11 cellular contexts compared by ENCODE assay signal in genomic region chr7:112937651-112938390, GRCh38.
DNase-seq lines count a peak whose midpoint lies in the region; ATAC-seq and TF ChIP-seq lines count a peak whose summit lies in the region.
"Had no signal": no experiment of that assay in that cellular context is flagged by ENCODE, and none has a peak within 500 bp of the region (broad histone marks: within the 10 kb centered on the region; RNA-seq: fewer than 3 reads in every experiment).

No MANE protein-coding gene starts in this region.

- BruUV-seq in PC-3 (replicated peaks; lab: Mats Ljungman, UMichigan), result no TSS peak

- H2AFZ ChIP-seq in PC-3 (ENCODE audit: low read length), result peak overlapping the region; percentile 91; the same call in 1 of the 2 replicates

- no peaks in the 10 kb centered on the region for H3K27me3 ChIP-seq in PC-3 (ENCODE audit: low read length)
- no peaks in the 10 kb centered on the region for H3K27me3 ChIP-seq in rectal smooth muscle tissue (ENCODE audit: control insufficient read depth, insufficient read depth, low read length)

- no peak for TF ChIP-seq CTCF in PC-3 (conservative IDR thresholded peaks at IDR 0.05; ENCODE audit: low read depth, low read length)

- no peak overlapping the region for H3K27ac ChIP-seq in PC-3 (ENCODE audit: low read length)
- H3K27ac ChIP-seq in rectal smooth muscle tissue (ENCODE audit: low read depth, low read length), result no peak overlapping the region
- H3K27ac ChIP-seq: 22Rv1 had no signal

- DNase-seq in NOMO-1 treated with DMSO at 0.1 percent for 48 hours (lab: John Stamatoyannopoulos, UW; ENCODE audit: unreplicated experiment) (peak; percentile 0), NOMO-1 treated with dmso at 0.1 percent for 144 hours (lab: John Stamatoyannopoulos, UW; ENCODE audit: unreplicated experiment) (no peak), PC-3 (no peak), erythroblast (lab: John Stamatoyannopoulos, UW) (peak; percentile 13 to 15)
- no peak for DNase-seq in activated effector memory CD4-positive, alpha-beta T cell treated with Interleukin-2 at 50 U/mL for 16 hours
- DNase-seq: activated effector memory CD4-positive, alpha-beta T cell treated with anti-CD3 and anti-CD28 coated beads, Interleukin-2, amount 50 U/mL, for 16 hours; RPMI8226 had no signal

- peaks cover 14% of the 10 kb centered on the region; the same call in 1 of the 2 replicates for H3K79me2 ChIP-seq in PC-3 (ENCODE audit: low read length)

- no peak overlapping the region for H3K9ac ChIP-seq in PC-3 (ENCODE audit: low read length)
- H3K9ac ChIP-seq in rectal smooth muscle tissue (ENCODE audit: low read length), result no peak overlapping the region

- H3F3A ChIP-seq in PC-3 (ENCODE audit: low read length, unreplicated experiment), result no peaks in the 10 kb centered on the region

- intact Hi-C loops in PC-3 (cut with micrococcal nuclease), result no loop called here

- no peaks in the 10 kb centered on the region for H3K9me3 ChIP-seq in PC-3 (ENCODE audit: low read length)

- H3K4me1 ChIP-seq in PC-3 (ENCODE audit: insufficient read depth, low read length) (peaks cover 5% of the 10 kb centered on the region; the same call in 1 of the 2 replicates), rectal smooth muscle tissue (ENCODE audit: control insufficient read depth, insufficient read depth, low read length) (peaks cover 2% of the 10 kb centered on the region)

- H3K4me2 ChIP-seq in PC-3 (ENCODE audit: low read length), result peak overlapping the region; percentile 96

- no peak for TF ChIP-seq POLR2A in erythroblast (IDR thresholded peaks at IDR 0.05; ENCODE audit: low read length)

- ATAC-seq in PC-3, result no peak
- no peak for ATAC-seq in GM21786 (IDR thresholded peaks at IDR 0.05; ENCODE audit: unreplicated experiment)
- ATAC-seq in HG03442 (IDR thresholded peaks at IDR 0.05; ENCODE audit: unreplicated experiment), result no peak

- H3K36me3 ChIP-seq in PC-3 (ENCODE audit: low read depth, low read length) (no peaks in the 10 kb centered on the region), rectal smooth muscle tissue (ENCODE audit: control insufficient read depth, insufficient read depth, low read length) (no peaks in the 10 kb centered on the region)

- CTCF ChIA-PET in PC-3 (lab: Charles Lee), result no interaction called here

- H3K9me2 ChIP-seq in PC-3 (replicated peaks; ENCODE audit: low read length), result no peaks in the 10 kb centered on the region

- POLR2A ChIA-PET in PC-3 (lab: Charles Lee; ENCODE audit: unreplicated experiment), result no interaction called here

- H3K4me3 ChIP-seq in PC-3 (ENCODE audit: low read length) (peak overlapping the region; percentile 89), rectal smooth muscle tissue (ENCODE audit: low read length) (peak overlapping the region; percentile 88)

- no peaks in the 10 kb centered on the region for H4K20me1 ChIP-seq in PC-3 (ENCODE audit: low read length)

Comparison
In these comparisons a context has a peak if more than half of its experiments do, and no peak if none do; other contexts are left out.
1. DNase-seq: peak in NOMO-1 treated with DMSO at 0.1 percent for 48 hours (single experiment) and erythroblast (2 of 2); none in NOMO-1 treated with dmso at 0.1 percent for 144 hours (single experiment), PC-3 (single experiment) and activated effector memory CD4-positive, alpha-beta T cell treated with Interleukin-2 at 50 U/mL for 16 hours (single experiment).